Comparison of ENCODE assay signal across 1 cellular context in the genomic region with DNA sequence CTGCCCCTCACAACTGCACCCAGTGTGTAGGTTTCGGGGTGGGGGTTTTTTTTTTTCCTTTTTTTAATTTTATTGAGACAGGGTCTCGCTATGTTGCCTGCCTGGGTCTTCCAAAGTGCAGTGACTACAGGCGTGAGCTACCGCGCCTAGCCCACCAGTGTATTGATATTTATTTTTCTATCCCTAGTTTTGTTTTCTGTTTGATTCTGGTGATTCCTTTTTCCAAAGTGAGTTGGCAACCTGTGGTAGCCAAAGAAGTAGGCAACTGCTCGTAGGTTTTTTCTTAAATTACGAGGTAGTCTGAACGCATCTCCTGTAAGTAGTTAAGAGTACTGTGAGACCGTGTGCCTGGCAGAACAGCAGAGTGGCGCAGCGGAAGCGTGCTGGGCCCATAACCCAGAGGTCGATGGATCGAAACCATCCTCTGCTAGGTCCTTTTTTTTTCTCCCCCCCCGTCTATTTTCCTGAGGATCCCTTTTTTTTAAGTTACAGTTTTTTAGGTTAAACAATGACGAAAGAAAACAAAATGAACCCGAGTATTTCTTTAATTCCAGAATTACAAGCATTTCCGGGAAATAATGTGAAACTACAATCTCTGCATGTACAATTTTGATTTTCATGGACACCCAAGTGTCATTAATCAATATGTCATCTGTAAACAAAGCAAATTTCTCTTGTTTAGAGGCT.
TF ChIP-seq lines count a peak whose summit lies in the region.

No MANE protein-coding gene starts in this region.

TF ChIP-seq in HepG2, 621 proteins besides CTCF, POLR2A, EP300 and RAD21 (continued from another document and continues in another):
- TF ChIP-seq, protein P1, sequence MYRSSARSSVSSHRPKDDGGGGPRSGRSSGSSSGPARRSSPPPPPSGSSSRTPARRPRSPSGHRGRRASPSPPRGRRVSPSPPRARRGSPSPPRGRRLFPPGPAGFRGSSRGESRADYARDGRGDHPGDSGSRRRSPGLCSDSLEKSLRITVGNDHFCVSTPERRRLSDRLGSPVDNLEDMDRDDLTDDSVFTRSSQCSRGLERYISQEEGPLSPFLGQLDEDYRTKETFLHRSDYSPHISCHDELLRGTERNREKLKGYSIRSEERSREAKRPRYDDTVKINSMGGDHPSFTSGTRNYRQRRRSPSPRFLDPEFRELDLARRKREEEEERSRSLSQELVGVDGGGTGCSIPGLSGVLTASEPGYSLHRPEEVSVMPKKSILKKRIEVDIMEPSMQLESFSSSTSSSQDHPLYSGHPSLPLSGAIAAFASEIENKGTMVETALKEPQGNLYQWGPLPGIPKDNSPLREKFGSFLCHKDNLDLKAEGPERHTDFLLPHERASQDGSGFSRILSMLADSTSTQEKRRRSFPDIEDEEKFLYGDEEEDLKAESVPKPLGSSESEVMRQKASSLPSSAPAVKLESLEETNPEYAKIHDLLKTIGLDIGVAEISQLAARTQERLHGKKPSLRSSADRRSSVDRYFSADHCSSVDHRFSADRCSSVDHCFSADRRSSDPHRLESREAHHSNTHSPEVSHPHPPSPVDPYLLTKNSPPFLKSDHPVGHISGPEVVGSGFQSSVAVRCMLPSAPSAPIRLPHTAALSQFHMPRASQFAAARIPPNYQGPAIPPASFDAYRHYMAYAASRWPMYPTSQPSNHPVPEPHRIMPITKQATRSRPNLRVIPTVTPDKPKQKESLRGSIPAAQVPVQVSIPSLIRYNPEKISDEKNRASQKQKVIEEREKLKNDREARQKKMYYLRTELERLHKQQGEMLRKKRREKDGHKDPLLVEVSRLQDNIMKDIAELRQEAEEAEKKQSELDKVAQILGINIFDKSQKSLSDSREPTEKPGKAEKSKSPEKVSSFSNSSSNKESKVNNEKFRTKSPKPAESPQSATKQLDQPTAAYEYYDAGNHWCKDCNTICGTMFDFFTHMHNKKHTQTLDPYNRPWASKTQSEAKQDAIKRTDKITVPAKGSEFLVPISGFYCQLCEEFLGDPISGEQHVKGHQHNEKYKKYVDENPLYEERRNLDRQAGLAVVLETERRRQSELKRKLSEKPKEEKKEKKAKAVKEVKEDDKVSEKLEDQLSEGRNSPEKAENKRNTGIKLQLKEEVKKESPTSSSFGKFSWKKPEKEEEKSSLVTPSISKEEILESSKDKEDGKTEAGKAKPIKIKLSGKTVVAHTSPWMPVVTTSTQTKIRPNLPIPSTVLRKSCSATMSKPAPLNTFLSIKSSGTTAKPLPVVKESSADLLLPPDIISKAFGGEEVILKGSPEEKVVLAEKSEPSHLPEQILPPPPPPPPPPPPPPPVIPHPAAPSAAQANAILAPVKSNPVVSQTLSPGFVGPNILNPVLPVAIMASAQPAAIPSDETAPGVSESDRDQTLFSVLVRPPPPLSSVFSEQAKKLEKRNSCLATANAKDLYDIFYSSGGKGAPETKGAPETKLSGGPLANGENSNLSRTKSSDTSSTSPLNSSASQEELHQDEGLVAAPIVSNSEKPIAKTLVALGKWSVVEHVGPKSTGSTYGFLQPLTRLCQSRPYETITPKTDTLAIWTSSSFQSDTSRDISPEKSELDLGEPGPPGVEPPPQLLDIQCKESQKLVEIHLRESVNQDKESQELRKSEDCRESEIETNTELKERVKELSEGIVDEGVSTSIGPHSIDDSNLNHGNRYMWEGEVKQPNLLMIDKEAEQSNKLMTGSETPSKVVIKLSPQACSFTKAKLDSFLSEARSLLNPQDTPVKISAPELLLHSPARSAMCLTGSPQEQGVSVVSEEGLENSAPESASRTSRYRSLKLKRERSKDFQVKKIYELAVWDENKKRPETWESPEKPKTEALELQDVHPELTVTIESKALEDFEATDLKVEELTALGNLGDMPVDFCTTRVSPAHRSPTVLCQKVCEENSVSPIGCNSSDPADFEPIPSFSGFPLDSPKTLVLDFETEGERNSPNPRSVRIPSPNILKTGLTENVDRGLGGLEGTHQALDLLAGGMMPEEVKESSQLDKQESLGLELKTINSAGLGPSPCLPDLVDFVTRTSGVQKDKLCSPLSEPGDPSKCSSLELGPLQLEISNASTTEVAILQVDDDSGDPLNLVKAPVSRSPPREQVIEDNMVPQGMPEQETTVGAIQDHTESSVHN (CRISPR knock-in tag; IDR thresholded peaks at IDR 0.05), result no peak
- TF ChIP-seq ZNF460 (CRISPR knock-in tag; IDR thresholded peaks at IDR 0.05; ENCODE audit: borderline replicate concordance), result no peak
- TF ChIP-seq ZNF431 (CRISPR knock-in tag; IDR thresholded peaks at IDR 0.05; ENCODE audit: borderline replicate concordance, low read depth), result no peak
- no peak for TF ChIP-seq CCDC6 (CRISPR knock-in tag; IDR thresholded peaks at IDR 0.05)
- peak; percentile 54 for TF ChIP-seq RXRB (CRISPR knock-in tag; IDR thresholded peaks at IDR 0.05; ENCODE audit: borderline replicate concordance)
- TF ChIP-seq PRPF4 (IDR thresholded peaks at IDR 0.05; ENCODE audit: low read depth, low read length, poor library complexity, severe bottlenecking), result peak; percentile 50
- TF ChIP-seq ZSCAN9 (CRISPR knock-in tag; IDR thresholded peaks at IDR 0.05; ENCODE audit: borderline replicate concordance), result peak; percentile 79; the same call in 1 of the 2 replicates
- TF ChIP-seq SRY (CRISPR knock-in tag; IDR thresholded peaks at IDR 0.05), result 0 out of 2 replicates have a peak, but pooled peaks have one; percentile 32
- no peak for TF ChIP-seq ETV6 (CRISPR knock-in tag; conservative IDR thresholded peaks at IDR 0.05)
- TF ChIP-seq ZNF275 (CRISPR knock-in tag; IDR thresholded peaks at IDR 0.05; ENCODE audit: borderline replicate concordance), result no peak
- peak; percentile 58 for TF ChIP-seq ZFX (CRISPR knock-in tag; IDR thresholded peaks at IDR 0.05; ENCODE audit: low read depth)
- no peak; the same call in 1 of the 2 replicates for TF ChIP-seq FOXJ3 (CRISPR knock-in tag; IDR thresholded peaks at IDR 0.05; ENCODE audit: borderline replicate concordance)
- no peak for TF ChIP-seq ZNF768 (CRISPR knock-in tag; IDR thresholded peaks at IDR 0.05)
- TF ChIP-seq ZNF136 (CRISPR knock-in tag; IDR thresholded peaks at IDR 0.05; ENCODE audit: low read depth), result no peak; the same call in 1 of the 2 replicates
- TF ChIP-seq REST (IDR thresholded peaks at IDR 0.05; ENCODE audit: borderline replicate concordance in 1 of 2, low read depth in 1 of 2, low read length in 2 of 2), result no peak
- TF ChIP-seq HIVEP1 (CRISPR knock-in tag; IDR thresholded peaks at IDR 0.05), result no peak
- no peak for TF ChIP-seq NAIF1 (CRISPR knock-in tag; IDR thresholded peaks at IDR 0.05; ENCODE audit: borderline replicate concordance)
- TF ChIP-seq PCBP2 (optimal IDR thresholded peaks at IDR 0.05; ENCODE audit: low read depth, low read length, poor library complexity, severe bottlenecking), result no peak
- no peak for TF ChIP-seq SMAD9 (CRISPR knock-in tag; IDR thresholded peaks at IDR 0.05)
- TF ChIP-seq NR2C2 (CRISPR knock-in tag; IDR thresholded peaks at IDR 0.05; ENCODE audit: borderline replicate concordance), result no peak
- TF ChIP-seq ZC3H4 (CRISPR knock-in tag; IDR thresholded peaks at IDR 0.05; ENCODE audit: borderline replicate concordance), result no peak
- no peak; the same call in 1 of the 2 replicates for TF ChIP-seq ZNF782 (CRISPR knock-in tag; IDR thresholded peaks at IDR 0.05; ENCODE audit: borderline replicate concordance)
- no peak for TF ChIP-seq GFI1 (CRISPR knock-in tag; IDR thresholded peaks at IDR 0.05; ENCODE audit: borderline replicate concordance)
- peak; percentile 38; the same call in 1 of the 2 replicates for TF ChIP-seq ESRRA (CRISPR knock-in tag; IDR thresholded peaks at IDR 0.05; ENCODE audit: low read depth)
- no peak for TF ChIP-seq ZNF879 (CRISPR knock-in tag; IDR thresholded peaks at IDR 0.05)
- no peak for TF ChIP-seq ZNF770 (CRISPR knock-in tag; IDR thresholded peaks at IDR 0.05)
- TF ChIP-seq ZNF343 (CRISPR knock-in tag; IDR thresholded peaks at IDR 0.05), result peak; percentile 74; the same call in 1 of the 2 replicates
- TF ChIP-seq, protein P2, sequence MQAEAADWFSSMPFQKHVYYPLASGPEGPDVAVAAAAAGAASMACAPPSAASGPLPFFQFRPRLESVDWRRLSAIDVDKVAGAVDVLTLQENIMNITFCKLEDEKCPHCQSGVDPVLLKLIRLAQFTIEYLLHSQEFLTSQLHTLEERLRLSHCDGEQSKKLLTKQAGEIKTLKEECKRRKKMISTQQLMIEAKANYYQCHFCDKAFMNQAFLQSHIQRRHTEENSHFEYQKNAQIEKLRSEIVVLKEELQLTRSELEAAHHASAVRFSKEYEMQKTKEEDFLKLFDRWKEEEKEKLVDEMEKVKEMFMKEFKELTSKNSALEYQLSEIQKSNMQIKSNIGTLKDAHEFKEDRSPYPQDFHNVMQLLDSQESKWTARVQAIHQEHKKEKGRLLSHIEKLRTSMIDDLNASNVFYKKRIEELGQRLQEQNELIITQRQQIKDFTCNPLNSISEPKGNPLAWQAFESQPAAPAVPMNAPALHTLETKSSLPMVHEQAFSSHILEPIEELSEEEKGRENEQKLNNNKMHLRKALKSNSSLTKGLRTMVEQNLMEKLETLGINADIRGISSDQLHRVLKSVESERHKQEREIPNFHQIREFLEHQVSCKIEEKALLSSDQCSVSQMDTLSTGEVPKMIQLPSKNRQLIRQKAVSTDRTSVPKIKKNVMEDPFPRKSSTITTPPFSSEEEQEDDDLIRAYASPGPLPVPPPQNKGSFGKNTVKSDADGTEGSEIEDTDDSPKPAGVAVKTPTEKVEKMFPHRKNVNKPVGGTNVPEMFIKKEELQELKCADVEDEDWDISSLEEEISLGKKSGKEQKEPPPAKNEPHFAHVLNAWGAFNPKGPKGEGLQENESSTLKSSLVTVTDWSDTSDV (CRISPR knock-in tag; IDR thresholded peaks at IDR 0.05), result no peak
- no peak for TF ChIP-seq CEBPG (CRISPR knock-in tag; IDR thresholded peaks at IDR 0.05)
- TF ChIP-seq ARID5B (CRISPR knock-in tag; IDR thresholded peaks at IDR 0.05), result peak; percentile 54; the same call in 1 of the 2 replicates
- TF ChIP-seq ZFP82 (CRISPR knock-in tag; IDR thresholded peaks at IDR 0.05; ENCODE audit: borderline replicate concordance), result no peak
- no peak for TF ChIP-seq IKZF1 (IDR thresholded peaks at IDR 0.05)
- TF ChIP-seq DNMT1 (CRISPR knock-in tag; IDR thresholded peaks at IDR 0.05), result no peak
- no peak for TF ChIP-seq DR1 (CRISPR knock-in tag; IDR thresholded peaks at IDR 0.05)
